ENCODE assay signal across 1 cellular context in genomic region chr7:87345166-87345927, GRCh38.
TF ChIP-seq lines count a peak whose summit lies in the region.

CROT (plus strand) TSS chr7:87345664; CDS start chr7:87349069, 3,405 bp downstream.

TF ChIP-seq in HepG2, 621 proteins besides CTCF, POLR2A, EP300 and RAD21 (continued from another document and continues in another):
- TF ChIP-seq TRIM22 (IDR thresholded peaks at IDR 0.05) (no peak), MTF2 (CRISPR knock-in tag; IDR thresholded peaks at IDR 0.05; ENCODE audit: borderline replicate concordance) (no peak), RARG (CRISPR knock-in tag; IDR thresholded peaks at IDR 0.05; ENCODE audit: low read depth) (no peak), FOXK1 (CRISPR knock-in tag; IDR thresholded peaks at IDR 0.05; ENCODE audit: borderline replicate concordance, low read depth) (peak; percentile 12; the same call in 1 of the 2 replicates), MYPOP (CRISPR knock-in tag; IDR thresholded peaks at IDR 0.05) (no peak), ZBTB38 (CRISPR knock-in tag; IDR thresholded peaks at IDR 0.05) (0 out of 2 replicates have a peak, but pooled peaks have one; percentile 4), ZNF430 (CRISPR knock-in tag; IDR thresholded peaks at IDR 0.05) (peak; percentile 91), SIX4 (CRISPR knock-in tag; IDR thresholded peaks at IDR 0.05) (no peak; the same call in 1 of the 2 replicates), ZNF589 (CRISPR knock-in tag; conservative IDR thresholded peaks at IDR 0.05) (no peak), SAP130 (CRISPR knock-in tag; IDR thresholded peaks at IDR 0.05; ENCODE audit: low read depth) (peak; percentile 79), ZEB1 (IDR thresholded peaks at IDR 0.05; ENCODE audit: insufficient replicate concordance, low read depth) (no peak), KLF6 (CRISPR knock-in tag; IDR thresholded peaks at IDR 0.05) (peak; percentile 54; the same call in 1 of the 2 replicates), ZNF180 (CRISPR knock-in tag; IDR thresholded peaks at IDR 0.05; ENCODE audit: borderline replicate concordance, low read depth) (no peak), NFKBIZ (CRISPR knock-in tag; IDR thresholded peaks at IDR 0.05) (peak; percentile 44; the same call in 1 of the 2 replicates), ISX (CRISPR knock-in tag; conservative IDR thresholded peaks at IDR 0.05) (no peak), NONO (IDR thresholded peaks at IDR 0.05) (no peak), NONO (CRISPR knock-in tag; conservative IDR thresholded peaks at IDR 0.05) (peak; percentile 70), SKI (IDR thresholded peaks at IDR 0.05; ENCODE audit: partially characterized antibody) (peak; percentile 31), PCBP1 (IDR thresholded peaks at IDR 0.05; ENCODE audit: borderline replicate concordance, low read depth, low read length) (no peak; the same call in 1 of the 2 replicates), MEIS1 (CRISPR knock-in tag; IDR thresholded peaks at IDR 0.05; ENCODE audit: borderline replicate concordance) (no peak), ZSCAN29 (CRISPR knock-in tag; conservative IDR thresholded peaks at IDR 0.05) (no peak), RBM39 (IDR thresholded peaks at IDR 0.05; ENCODE audit: low read depth, low read length, poor library complexity, severe bottlenecking) (peak; percentile 87), MLXIP (CRISPR knock-in tag; IDR thresholded peaks at IDR 0.05; ENCODE audit: borderline replicate concordance) (no peak), E2F2 (CRISPR knock-in tag; IDR thresholded peaks at IDR 0.05; ENCODE audit: borderline replicate concordance) (no peak), TEAD2 (CRISPR knock-in tag; IDR thresholded peaks at IDR 0.05) (no peak), ZNF557 (CRISPR knock-in tag; IDR thresholded peaks at IDR 0.05) (no peak), CENPX (CRISPR knock-in tag; IDR thresholded peaks at IDR 0.05) (no peak), ZBTB33 (CRISPR knock-in tag; IDR thresholded peaks at IDR 0.05) (no peak), SETDB1 (CRISPR knock-in tag; IDR thresholded peaks at IDR 0.05; ENCODE audit: borderline replicate concordance) (no peak), ZNF3 (CRISPR knock-in tag; IDR thresholded peaks at IDR 0.05) (no peak), PRDM15 (CRISPR knock-in tag; IDR thresholded peaks at IDR 0.05) (no peak), YEATS2 (CRISPR knock-in tag; IDR thresholded peaks at IDR 0.05; ENCODE audit: borderline replicate concordance) (peak; percentile 69; the same call in 1 of the 2 replicates), SMAD9 (CRISPR knock-in tag; IDR thresholded peaks at IDR 0.05) (0 out of 2 replicates have a peak, but pooled peaks have one; percentile 17), DMAP1 (CRISPR knock-in tag; IDR thresholded peaks at IDR 0.05) (no peak; the same call in 1 of the 2 replicates), ZNF276 (CRISPR knock-in tag; IDR thresholded peaks at IDR 0.05; ENCODE audit: low read depth) (peak; percentile 67; the same call in 1 of the 2 replicates), MTA1 (CRISPR knock-in tag; IDR thresholded peaks at IDR 0.05; ENCODE audit: borderline replicate concordance) (peak; percentile 77; the same call in 1 of the 2 replicates), HOXA7 (CRISPR knock-in tag; IDR thresholded peaks at IDR 0.05) (no peak), ARHGAP35 (CRISPR knock-in tag; IDR thresholded peaks at IDR 0.05; ENCODE audit: borderline replicate concordance) (peak; percentile 31; the same call in 1 of the 2 replicates), ZNF614 (CRISPR knock-in tag; IDR thresholded peaks at IDR 0.05; ENCODE audit: borderline replicate concordance) (no peak; the same call in 1 of the 2 replicates), FLYWCH1 (CRISPR knock-in tag; IDR thresholded peaks at IDR 0.05) (no peak), ZNF12 (CRISPR knock-in tag; IDR thresholded peaks at IDR 0.05) (peak; percentile 33; the same call in 1 of the 2 replicates), ZNF709 (CRISPR knock-in tag; IDR thresholded peaks at IDR 0.05) (peak; percentile 28; the same call in 1 of the 2 replicates), ZNF235 (CRISPR knock-in tag; IDR thresholded peaks at IDR 0.05; ENCODE audit: borderline replicate concordance) (no peak), ZSCAN30 (CRISPR knock-in tag; IDR thresholded peaks at IDR 0.05) (no peak), NFYB (CRISPR knock-in tag; IDR thresholded peaks at IDR 0.05) (peak; percentile 96), CSRNP1 (CRISPR knock-in tag; IDR thresholded peaks at IDR 0.05) (peak; percentile 48; the same call in 1 of the 2 replicates), RNF219 (CRISPR knock-in tag; IDR thresholded peaks at IDR 0.05) (no peak), ZFP41 (CRISPR knock-in tag; IDR thresholded peaks at IDR 0.05; ENCODE audit: borderline replicate concordance) (0 out of 2 replicates have a peak, but pooled peaks have one; percentile 69), ZNF225 (CRISPR knock-in tag; IDR thresholded peaks at IDR 0.05) (peak; percentile 59; the same call in 1 of the 2 replicates)
